ENCODE assay signal across 8 cellular contexts in genomic region chr12:12725086-12725955, GRCh38. TPM values are rescaled to one million over a fixed set of nuclear protein-coding genes. Genes with fewer than 3 reads are reported as not detected.
DNase-seq lines count a peak whose midpoint lies in the region; ATAC-seq, FAIRE-seq and TF ChIP-seq lines count a peak whose summit lies in the region.

No MANE protein-coding gene starts in this region.

- H3K27me3 Mint-ChIP-seq in naive thymus-derived CD8-positive, alpha-beta T cell = peaks cover 0 to 6% (median 0%) of the 10 kb centered on the region in 5 donors
- no peaks in the 10 kb centered on the region for H3K27me3 Mint-ChIP-seq in stimulated activated naive B cell treated with anti-CD40 and anti-IgM and Interleukin-4, amounts not matched to agents 10 μg/mL and 1 μg/mL and 100 μg/mL, for 72 hours

- TF ChIP-seq CTCF in DND-41 (IDR thresholded peaks at IDR 0.05; ENCODE audit: borderline replicate concordance, extremely low read depth, low read length, poor library complexity, severe bottlenecking) (peak; percentile 24), fibroblast of lung (conservative IDR thresholded peaks at IDR 0.05 in 1 of 2, IDR thresholded peaks at IDR 0.05 in 1 of 2; ENCODE audit: low read depth in 1 of 2, low read length in 2 of 2) (no peak)

- H3K4me2 ChIP-seq in DND-41 (ENCODE audit: insufficient read depth, low read length) = peak overlapping the region; percentile 84
- peak overlapping the region; percentile 86 for H3K4me2 ChIP-seq in fibroblast of lung (ENCODE audit: extremely low read depth, insufficient read depth, low read length)

- peak overlapping the region; percentile 53 for H2AFZ ChIP-seq in DND-41 (ENCODE audit: low read depth, low read length)
- H2AFZ ChIP-seq in fibroblast of lung (ENCODE audit: low read length) = no peak overlapping the region

- peaks cover 0 to 2% (median 0%) of the 10 kb centered on the region in 9 donors for H3K9me3 Mint-ChIP-seq in naive thymus-derived CD8-positive, alpha-beta T cell
- H3K9me3 Mint-ChIP-seq in stimulated activated naive B cell treated with anti-CD40 and anti-IgM and Interleukin-4, amounts not matched to agents 10 μg/mL and 1 μg/mL and 100 μg/mL, for 72 hours = no peaks in the 10 kb centered on the region

- POLR2A ChIA-PET in naive thymus-derived CD8-positive, alpha-beta T cell (lab: Charles Lee) = interaction anchor here (0.6 to 19.2 kb wide), 26 partner anchors 11 to 1075 kb away, joined by 3 to 639 read pairs (median 4); partner anchors contain the start of genes BORCS5, CDKN1B, DUSP16 and GPR19

- H3K4me1 Mint-ChIP-seq in naive thymus-derived CD8-positive, alpha-beta T cell = peaks cover 14 to 60% (median 47%) of the 10 kb centered on the region in 4 donors
- H3K4me1 Mint-ChIP-seq in stimulated activated naive B cell treated with anti-CD40 and anti-IgM and Interleukin-4, amounts not matched to agents 10 μg/mL and 1 μg/mL and 100 μg/mL, for 72 hours = peaks cover 24 to 40% of the 10 kb centered on the region in 2 donors

- H3K27ac Mint-ChIP-seq in naive thymus-derived CD8-positive, alpha-beta T cell = peak overlapping the region; percentile 94 to 100 (median 98)
- peak overlapping the region; percentile 99 for H3K27ac Mint-ChIP-seq in stimulated activated naive B cell treated with anti-CD40 and anti-IgM and Interleukin-4, amounts not matched to agents 10 μg/mL and 1 μg/mL and 100 μg/mL, for 72 hours

- H4K20me1 ChIP-seq in DND-41 (ENCODE audit: insufficient read depth, low read length) (peaks cover 10% of the 10 kb centered on the region; the same call in 1 of the 2 replicates), fibroblast of lung (ENCODE audit: control insufficient read depth, extremely low read depth, insufficient read depth, low read length) (no peaks in the 10 kb centered on the region)

- H3K27ac ChIP-seq in DND-41 (ENCODE audit: low read length) (peak overlapping the region; percentile 100), KOPT-K1 (ENCODE audit: low read depth, low read length, poor library complexity, severe bottlenecking) (peak overlapping the region; percentile 99), fibroblast of lung (ENCODE audit: insufficient read depth, low read length) (peak overlapping the region; percentile 92)

- H3K36me3 ChIP-seq in DND-41 (ENCODE audit: insufficient read depth, low read length) = peaks cover 29% of the 10 kb centered on the region
- H3K36me3 ChIP-seq in KOPT-K1 (ENCODE audit: insufficient read depth, low read length) = peaks cover 19% of the 10 kb centered on the region
- peaks cover 4% of the 10 kb centered on the region for H3K36me3 ChIP-seq in fibroblast of lung (ENCODE audit: control insufficient read depth, insufficient read depth, low read length)

- H3K4me3 ChIP-seq in DND-41 (ENCODE audit: low read depth in 1 of 2, low read length in 2 of 2) = peak overlapping the region; percentile 82 to 88
- peak overlapping the region; percentile 57 to 97 (median 73) for H3K4me3 ChIP-seq in fibroblast of lung (replicated peaks in 1 of 4; ENCODE audit: control extremely low read depth in 1 of 4, insufficient read depth in 1 of 4, low read depth in 3 of 4, low read length in 4 of 4)

- ATAC-seq in DND-41 (ENCODE audit: insufficient read depth, low read depth) = peak; percentile 57
- peak; percentile 54 for ATAC-seq in GM21825 (IDR thresholded peaks at IDR 0.05; ENCODE audit: unreplicated experiment)
- peak; percentile 62 to 70 for ATAC-seq in naive thymus-derived CD8-positive, alpha-beta T cell
- peak; percentile 76 to 77 for ATAC-seq in stimulated activated naive B cell treated with anti-CD40 and anti-IgM and Interleukin-4, amounts not matched to agents 10 μg/mL and 1 μg/mL and 100 μg/mL, for 72 hours (replicated peaks)

- H3K79me2 ChIP-seq in DND-41 (ENCODE audit: insufficient read depth, low read length) (peaks cover 91% of the 10 kb centered on the region), fibroblast of lung (ENCODE audit: control insufficient read depth, insufficient read depth, low read length) (peaks cover 71% of the 10 kb centered on the region)

- peak; percentile 27 for FAIRE-seq in RCC 7860 (lab: Jason Lieb, UNC)

- H3K4me1 ChIP-seq in DND-41 (ENCODE audit: insufficient read depth, low read length) (peaks cover 61% of the 10 kb centered on the region), fibroblast of lung (ENCODE audit: control insufficient read depth, extremely low read depth, insufficient read depth, low read length) (no peaks in the 10 kb centered on the region)

- peak overlapping the region; percentile 100 for H3K9ac ChIP-seq in DND-41 (ENCODE audit: low read depth, low read length)
- H3K9ac ChIP-seq in fibroblast of lung (ENCODE audit: insufficient read depth, low read length) = peak overlapping the region; percentile 86

- H3K9me3 ChIP-seq in DND-41 (ENCODE audit: insufficient read depth, low read length, severe bottlenecking) (no peaks in the 10 kb centered on the region), KOPT-K1 (ENCODE audit: insufficient read depth, low read length, poor library complexity, severe bottlenecking) (no peaks in the 10 kb centered on the region), fibroblast of lung (ENCODE audit: control insufficient read depth, insufficient read depth, low read depth, low read length) (no peaks in the 10 kb centered on the region)

- H3K27me3 ChIP-seq in DND-41 (ENCODE audit: insufficient read depth, low read length, poor library complexity) (no peaks in the 10 kb centered on the region), fibroblast of lung (ENCODE audit: control insufficient read depth, insufficient read depth, low read length) (no peaks in the 10 kb centered on the region)

- peak overlapping the region; percentile 88 to 98 (median 95) for H3K4me3 Mint-ChIP-seq in naive thymus-derived CD8-positive, alpha-beta T cell
- peak overlapping the region; percentile 89 to 97 for H3K4me3 Mint-ChIP-seq in stimulated activated naive B cell treated with anti-CD40 and anti-IgM and Interleukin-4, amounts not matched to agents 10 μg/mL and 1 μg/mL and 100 μg/mL, for 72 hours

- peaks cover 7 to 20% (median 10%) of the 10 kb centered on the region in 3 donors for H3K36me3 Mint-ChIP-seq in naive thymus-derived CD8-positive, alpha-beta T cell
- H3K36me3 Mint-ChIP-seq in stimulated activated naive B cell treated with anti-CD40 and anti-IgM and Interleukin-4, amounts not matched to agents 10 μg/mL and 1 μg/mL and 100 μg/mL, for 72 hours = peaks cover 10 to 12% of the 10 kb centered on the region in 2 donors

- DNase-seq in DND-41 (peak; percentile 96), RCC 7860 (ENCODE audit: low spot score) (peak; percentile 94), fibroblast of lung (ENCODE audit: low read depth in 2 of 2) (peak; percentile 100)
- peak; percentile 71 to 84 for DNase-seq in activated T-helper 1 cell treated with anti-CD3 and anti-CD28 coated beads, Interleukin-2, amount 50 U/mL, for 16 hours (ENCODE audit: low read depth in 1 of 2, low spot score in 1 of 2)
- peak; percentile 82 to 97 (median 94) for DNase-seq in naive thymus-derived CD8-positive, alpha-beta T cell
- peak; percentile 91 for DNase-seq in stimulated activated naive B cell treated with anti-CD40 and anti-IgM and Interleukin-4, amounts not matched to agents 10 μg/mL and 1 μg/mL and 100 μg/mL, for 72 hours

RNA-seq across cellular contexts. Expression of gene CDKN1B, which starts 8.2 kb away (rescaled TPM):
- total RNA-seq in fibroblast of lung = 50.9 and 58.0 TPM in 2 replicates
- polyA plus RNA-seq in fibroblast of lung = 12.6 and 21.4 TPM in 2 replicates
- 16.7 and 28.0 TPM in 2 replicates for polyA plus RNA-seq in fibroblast of lung (2012)
- 0.89 and 2.8 TPM in 2 replicates for polyA minus RNA-seq in fibroblast of lung (ENCODE audit: low replicate concordance)
- total RNA-seq in naive thymus-derived CD8-positive, alpha-beta T cell = 100 to 1,000 TPM; 161 TPM
- polyA plus RNA-seq in naive thymus-derived CD8-positive, alpha-beta T cell = 10 to 100 TPM in 2 of 3 donors, 1 to 10 TPM in 1; 8.3 to 26.9 (median 20.6) TPM

RNA-seq across cellular contexts. Expression of gene GPR19, which starts 29.3 kb away (rescaled TPM):
- total RNA-seq in fibroblast of lung = not detected in 2 replicates
- polyA plus RNA-seq in fibroblast of lung = 0.24 and 0.35 TPM in 2 replicates
- polyA plus RNA-seq in fibroblast of lung (2012) = 0.20 and 0.36 TPM in 2 replicates
- not detected in 2 replicates for polyA minus RNA-seq in fibroblast of lung (ENCODE audit: low replicate concordance)
- 1 to 10 TPM; 1.3 to 1.9 TPM for total RNA-seq in naive thymus-derived CD8-positive, alpha-beta T cell
- polyA plus RNA-seq in naive thymus-derived CD8-positive, alpha-beta T cell = under 1 TPM in 2 of 3 donors, not detected in 1; 0.47 to 0.51 TPM

Comparison
In these comparisons a context has a peak if more than half of its experiments do, and no peak if none do; other contexts are left out.
1. Peak in every context shown above with its lines: DNase-seq, ATAC-seq, H3K4me3 ChIP-seq and H3K27ac ChIP-seq.